ENCODE assay signal across 16 cellular contexts in genomic region chr4:37805091-37805490, GRCh38.
"Had no signal": no experiment of that assay in that cellular context is flagged by ENCODE, and none has a peak within 500 bp of the region (broad histone marks: within the 10 kb centered on the region; RNA-seq: fewer than 3 reads in every experiment).

No MANE protein-coding gene starts in this region.

- H3K36me3 Mint-ChIP-seq: activated naive CD4-positive, alpha-beta T cell treated with anti-CD3 and anti-CD28 coated beads, Interleukin-2, amount 10 ng/mL, durations not matched to agents 7 days and 5 days; natural killer cell treated with Interleukin-12 subunit alpha and Interleukin-12 subunit beta and Interleukin-15 and Interleukin-18, amount 100 ng/mL, for 72 hours had no signal

- H3K27ac Mint-ChIP-seq: activated naive CD4-positive, alpha-beta T cell treated with anti-CD3 and anti-CD28 coated beads, Interleukin-2, amount 10 ng/mL, durations not matched to agents 7 days and 5 days; activated T-helper 17 cell treated with anti-CD3 and anti-CD28 coated beads, Interleukin-2, amount 50 U/mL, for 72 hours; dendritic cell treated with granulocyte-macrophage colony-stimulating factor and Interleukin-4, amounts not matched to agents 40 ng/mL and 50 ng/mL, for 4 days had no signal

- H3K4me2 ChIP-seq: smooth muscle cell had no signal

- H3K27me3 Mint-ChIP-seq: activated T-helper 17 cell treated with anti-CD3 and anti-CD28 coated beads, Interleukin-2, amount 50 U/mL, for 72 hours; dendritic cell treated with granulocyte-macrophage colony-stimulating factor and Interleukin-4, amounts not matched to agents 40 ng/mL and 50 ng/mL, for 4 days had no signal

- H3K4me3 Mint-ChIP-seq: activated naive CD4-positive, alpha-beta T cell treated with anti-CD3 and anti-CD28 coated beads, Interleukin-2, amount 10 ng/mL, durations not matched to agents 7 days and 5 days; activated T-helper 17 cell treated with anti-CD3 and anti-CD28 coated beads, Interleukin-2, amount 50 U/mL, for 72 hours; dendritic cell treated with granulocyte-macrophage colony-stimulating factor and Interleukin-4, amounts not matched to agents 40 ng/mL and 50 ng/mL, for 4 days; natural killer cell treated with Interleukin-12 subunit alpha and Interleukin-12 subunit beta and Interleukin-15 and Interleukin-18, amount 100 ng/mL, for 72 hours had no signal

- DNase-seq: activated CD4-positive, alpha-beta T cell treated with anti-CD3 and anti-CD28 coated beads for 1 hour; activated CD4-positive, alpha-beta T cell treated with anti-CD3 and anti-CD28 coated beads, Interleukin-2, amount 50 U/mL, for 4 hours; activated naive CD4-positive, alpha-beta T cell treated with anti-CD3 and anti-CD28 coated beads, Interleukin-2, amount 10 ng/mL, durations not matched to agents 7 days and 5 days; activated T-cell treated with anti-CD3 and anti-CD28 coated beads for 4 hours; effector memory CD4-positive, alpha-beta T cell; mesenchymal stem cell; occipital lobe; right cardiac atrium; stomach; testis; upper lobe of right lung had no signal

- H3K4me1 ChIP-seq: prostate gland, stomach, testis, upper lobe of right lung had no signal

- H3K4me3 ChIP-seq: prostate gland, smooth muscle cell, stomach, testis, upper lobe of right lung had no signal

- ATAC-seq: activated T-helper 17 cell treated with anti-CD3 and anti-CD28 coated beads, Interleukin-2, amount 50 U/mL, for 72 hours; natural killer cell treated with Interleukin-12 subunit alpha and Interleukin-12 subunit beta and Interleukin-15 and Interleukin-18, amount 100 ng/mL, for 72 hours; right cardiac atrium; upper lobe of right lung had no signal

- H3K36me3 ChIP-seq: prostate gland, stomach, upper lobe of right lung had no signal

- H3K27me3 ChIP-seq: stomach, testis, upper lobe of right lung had no signal

- H3K9me3 ChIP-seq: prostate gland, stomach, testis, upper lobe of right lung had no signal

- H3K9me3 Mint-ChIP-seq: activated naive CD4-positive, alpha-beta T cell treated with anti-CD3 and anti-CD28 coated beads, Interleukin-2, amount 10 ng/mL, durations not matched to agents 7 days and 5 days; activated T-helper 17 cell treated with anti-CD3 and anti-CD28 coated beads, Interleukin-2, amount 50 U/mL, for 72 hours; dendritic cell treated with granulocyte-macrophage colony-stimulating factor and Interleukin-4, amounts not matched to agents 40 ng/mL and 50 ng/mL, for 4 days; natural killer cell treated with Interleukin-12 subunit alpha and Interleukin-12 subunit beta and Interleukin-15 and Interleukin-18, amount 100 ng/mL, for 72 hours had no signal

- H3K4me1 Mint-ChIP-seq: activated naive CD4-positive, alpha-beta T cell treated with anti-CD3 and anti-CD28 coated beads, Interleukin-2, amount 10 ng/mL, durations not matched to agents 7 days and 5 days; activated T-helper 17 cell treated with anti-CD3 and anti-CD28 coated beads, Interleukin-2, amount 50 U/mL, for 72 hours had no signal

- H3K27ac ChIP-seq: prostate gland, stomach, testis, upper lobe of right lung had no signal
